ENCODE assay signal across 1 cellular context in the genomic region with DNA sequence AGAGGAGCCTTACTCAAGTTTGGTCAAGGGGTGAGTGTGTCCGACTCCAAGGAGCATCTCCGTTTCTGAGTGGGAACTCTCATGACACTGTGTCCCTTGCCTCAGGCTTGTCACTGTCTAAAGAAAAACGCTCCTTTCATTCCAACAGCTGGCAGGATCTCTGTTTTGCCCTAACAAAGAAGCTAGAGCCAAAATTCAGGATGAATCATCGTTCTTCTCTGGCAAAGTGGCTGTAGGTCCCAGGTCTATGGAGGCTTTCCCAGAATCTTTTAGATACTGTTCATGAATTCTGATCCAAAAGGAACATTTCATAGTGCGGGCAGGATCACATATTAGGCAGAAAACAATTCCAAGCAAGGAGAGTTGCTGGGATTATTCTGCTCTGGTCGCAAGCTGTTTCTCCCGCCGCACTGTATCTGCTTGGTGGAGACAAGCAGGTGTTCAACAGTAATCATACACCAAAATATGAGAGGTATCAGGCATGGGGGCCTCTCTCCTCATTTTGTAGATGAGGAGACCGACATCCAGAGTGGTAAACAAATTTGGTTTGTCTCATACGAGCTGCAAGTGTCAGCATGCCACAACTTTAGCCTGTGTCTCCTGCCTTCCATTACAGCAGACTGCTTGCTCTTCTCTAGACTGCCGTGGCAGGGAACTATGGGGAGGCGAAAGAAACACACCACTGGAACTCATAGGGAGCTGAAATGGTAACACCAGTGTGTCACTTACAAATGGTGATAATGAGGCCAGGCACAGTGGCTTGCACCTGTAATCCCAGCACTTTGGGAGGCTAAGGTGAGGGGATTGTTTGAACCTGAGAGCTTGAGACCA.
TF ChIP-seq lines count a peak whose summit lies in the region.

No MANE protein-coding gene starts in this region.

TF ChIP-seq in H1, 55 proteins besides CTCF, POLR2A, EP300 and RAD21:
- TF ChIP-seq FOSL1 (IDR thresholded peaks at IDR 0.05; ENCODE audit: insufficient read depth, low read depth, low read length) (no peak), JUND (IDR thresholded peaks at IDR 0.05; ENCODE audit: low read length) (no peak), TCF12 (IDR thresholded peaks at IDR 0.05; ENCODE audit: low read depth, low read length) (no peak), CREB1 (IDR thresholded peaks at IDR 0.05) (no peak), KDM1A (IDR thresholded peaks at IDR 0.05; ENCODE audit: borderline replicate concordance, low read length) (no peak), TAF7 (optimal IDR thresholded peaks at IDR 0.05; ENCODE audit: borderline replicate concordance, low read depth, low read length) (no peak), HDAC2 (IDR thresholded peaks at IDR 0.05; ENCODE audit: borderline replicate concordance in 1 of 2, low read depth in 2 of 2, low read length in 2 of 2) (no peak), KDM4A (IDR thresholded peaks at IDR 0.05; ENCODE audit: low read depth, low read length, severe bottlenecking) (no peak), NRF1 (IDR thresholded peaks at IDR 0.05; ENCODE audit: low read depth, low read length) (no peak), CHD2 (IDR thresholded peaks at IDR 0.05; ENCODE audit: low read length) (no peak), POLR2AphosphoS5 (IDR thresholded peaks at IDR 0.05; ENCODE audit: low read depth, low read length) (no peak), KDM5A (IDR thresholded peaks at IDR 0.05; ENCODE audit: low read length) (no peak), SIX5 (IDR thresholded peaks at IDR 0.05; ENCODE audit: low read depth, low read length) (no peak), CTBP2 (IDR thresholded peaks at IDR 0.05; ENCODE audit: borderline replicate concordance, insufficient read depth, insufficient read length, low read length) (no peak), HDAC6 (IDR thresholded peaks at IDR 0.05; ENCODE audit: low read depth, low read length) (no peak)
